In the genomic region with DNA sequence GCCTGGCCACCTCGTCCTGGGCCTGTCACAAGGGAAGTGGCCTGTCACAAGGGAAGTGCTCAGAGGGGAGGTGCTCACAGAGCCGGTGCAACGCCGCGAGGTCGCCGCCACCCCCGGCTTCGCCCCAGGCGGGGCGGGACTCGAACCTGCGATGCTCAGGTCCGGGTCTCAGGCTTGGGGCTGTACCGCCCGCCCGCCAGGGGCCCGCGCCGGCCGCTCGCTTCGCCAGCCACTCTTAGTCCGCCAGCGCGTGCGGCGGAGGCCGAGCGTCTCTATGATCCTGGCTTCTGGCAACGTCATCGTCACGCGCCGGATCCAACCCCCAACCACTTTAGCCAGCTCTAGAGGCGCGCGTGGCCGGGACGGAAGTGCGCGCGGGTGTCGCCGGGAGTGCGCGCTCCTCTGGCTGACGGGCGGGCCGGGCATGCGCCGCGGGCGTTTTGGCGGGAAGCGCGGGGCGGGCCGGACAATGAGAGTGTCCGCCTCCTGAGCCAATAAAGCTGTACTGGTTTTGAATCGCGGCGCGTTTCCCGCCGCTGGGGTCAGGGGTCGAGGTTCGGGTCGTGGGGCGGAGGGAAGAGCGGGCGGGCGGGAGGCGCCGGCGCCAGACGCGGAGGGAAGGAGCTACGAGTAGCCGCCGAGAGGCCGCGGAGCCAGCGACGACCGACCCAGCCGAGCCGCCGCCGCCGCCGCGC, we compare ENCODE assay signal across 1 cellular context.
A peak's percentile ranks its signal among the peaks of the same experiment; 100 is the strongest.
TF ChIP-seq lines count a peak whose summit lies in the region.

A gene with protein sequence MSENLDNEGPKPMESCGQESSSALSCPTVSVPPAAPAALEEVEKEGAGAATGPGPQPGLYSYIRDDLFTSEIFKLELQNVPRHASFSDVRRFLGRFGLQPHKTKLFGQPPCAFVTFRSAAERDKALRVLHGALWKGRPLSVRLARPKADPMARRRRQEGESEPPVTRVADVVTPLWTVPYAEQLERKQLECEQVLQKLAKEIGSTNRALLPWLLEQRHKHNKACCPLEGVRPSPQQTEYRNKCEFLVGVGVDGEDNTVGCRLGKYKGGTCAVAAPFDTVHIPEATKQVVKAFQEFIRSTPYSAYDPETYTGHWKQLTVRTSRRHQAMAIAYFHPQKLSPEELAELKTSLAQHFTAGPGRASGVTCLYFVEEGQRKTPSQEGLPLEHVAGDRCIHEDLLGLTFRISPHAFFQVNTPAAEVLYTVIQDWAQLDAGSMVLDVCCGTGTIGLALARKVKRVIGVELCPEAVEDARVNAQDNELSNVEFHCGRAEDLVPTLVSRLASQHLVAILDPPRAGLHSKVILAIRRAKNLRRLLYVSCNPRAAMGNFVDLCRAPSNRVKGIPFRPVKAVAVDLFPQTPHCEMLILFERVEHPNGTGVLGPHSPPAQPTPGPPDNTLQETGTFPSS (minus strand): TSS at position 276 of the 695 bp plus-strand sequence. CDS start 320 bp downstream, outside the sequence.

TF ChIP-seq in GM12878, 131 proteins besides CTCF, POLR2A, EP300 and RAD21 (continued from another document and continues in another):
- TF ChIP-seq, protein P1, sequence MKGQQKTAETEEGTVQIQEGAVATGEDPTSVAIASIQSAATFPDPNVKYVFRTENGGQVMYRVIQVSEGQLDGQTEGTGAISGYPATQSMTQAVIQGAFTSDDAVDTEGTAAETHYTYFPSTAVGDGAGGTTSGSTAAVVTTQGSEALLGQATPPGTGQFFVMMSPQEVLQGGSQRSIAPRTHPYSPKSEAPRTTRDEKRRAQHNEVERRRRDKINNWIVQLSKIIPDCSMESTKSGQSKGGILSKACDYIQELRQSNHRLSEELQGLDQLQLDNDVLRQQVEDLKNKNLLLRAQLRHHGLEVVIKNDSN (IDR thresholded peaks at IDR 0.05; ENCODE audit: borderline replicate concordance, extremely low read length, insufficient read depth, low read depth, low read length), result peak; percentile 38
- no peak for TF ChIP-seq PAX5 (IDR thresholded peaks at IDR 0.05; ENCODE audit: borderline replicate concordance, low read depth, low read length)
- peak; percentile 71; the same call in 1 of the 2 replicates for TF ChIP-seq ZNF217 (IDR thresholded peaks at IDR 0.05)
- TF ChIP-seq IKZF1 (conservative IDR thresholded peaks at IDR 0.05), result peak; percentile 95
- TF ChIP-seq ZZZ3 (IDR thresholded peaks at IDR 0.05; ENCODE audit: control insufficient read depth, insufficient read length, low read depth), result no peak
- no peak for TF ChIP-seq HDAC2 (IDR thresholded peaks at IDR 0.05)
- TF ChIP-seq STAT3 (IDR thresholded peaks at IDR 0.05; ENCODE audit: low read depth, low read length), result no peak
- TF ChIP-seq ESRRA (IDR thresholded peaks at IDR 0.05; ENCODE audit: low read length), result no peak; the same call in none of the 2 replicates
- TF ChIP-seq RELA (IDR thresholded peaks at IDR 0.05; ENCODE audit: borderline replicate concordance, partially characterized antibody), result no peak
- no peak for TF ChIP-seq ZBTB33 (IDR thresholded peaks at IDR 0.05)
- TF ChIP-seq NFYA (IDR thresholded peaks at IDR 0.05; ENCODE audit: borderline replicate concordance, low read depth, low read length), result no peak
- peak; percentile 42; the same call in 1 of the 2 replicates for TF ChIP-seq SMARCA5 (IDR thresholded peaks at IDR 0.05)
- no peak for TF ChIP-seq ETV6 (conservative IDR thresholded peaks at IDR 0.05 in 1 of 2, IDR thresholded peaks at IDR 0.05 in 1 of 2; ENCODE audit: borderline replicate concordance in 1 of 2, low read depth in 1 of 2)
- peak; percentile 67 to 90; a peak in 3 of 4 replicates for TF ChIP-seq BHLHE40 (IDR thresholded peaks at IDR 0.05; ENCODE audit: borderline replicate concordance in 1 of 2, low read depth in 2 of 2, low read length in 1 of 2)
- TF ChIP-seq, protein P2, sequence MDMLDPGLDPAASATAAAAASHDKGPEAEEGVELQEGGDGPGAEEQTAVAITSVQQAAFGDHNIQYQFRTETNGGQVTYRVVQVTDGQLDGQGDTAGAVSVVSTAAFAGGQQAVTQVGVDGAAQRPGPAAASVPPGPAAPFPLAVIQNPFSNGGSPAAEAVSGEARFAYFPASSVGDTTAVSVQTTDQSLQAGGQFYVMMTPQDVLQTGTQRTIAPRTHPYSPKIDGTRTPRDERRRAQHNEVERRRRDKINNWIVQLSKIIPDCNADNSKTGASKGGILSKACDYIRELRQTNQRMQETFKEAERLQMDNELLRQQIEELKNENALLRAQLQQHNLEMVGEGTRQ (IDR thresholded peaks at IDR 0.05; ENCODE audit: borderline replicate concordance, low read depth, low read length), result no peak
- no peak for TF ChIP-seq KDM1A (IDR thresholded peaks at IDR 0.05; ENCODE audit: borderline replicate concordance)
- TF ChIP-seq DPF2 (IDR thresholded peaks at IDR 0.05), result peak; percentile 75
- TF ChIP-seq FOXM1 (IDR thresholded peaks at IDR 0.05; ENCODE audit: low read depth, low read length), result no peak
- peak; percentile 36; the same call in 1 of the 2 replicates for TF ChIP-seq POLR2AphosphoS5 (IDR thresholded peaks at IDR 0.05; ENCODE audit: low read length)
- peak in 1 of 2 experiments; percentile 58; a peak in 2 of 3 replicates for TF ChIP-seq EGR1 (IDR thresholded peaks at IDR 0.05; ENCODE audit: borderline replicate concordance in 1 of 2, low read depth in 2 of 2, low read length in 2 of 2)
- peak; percentile 92 for TF ChIP-seq CBX5 (IDR thresholded peaks at IDR 0.05; ENCODE audit: low read depth)
- TF ChIP-seq RB1 (IDR thresholded peaks at IDR 0.05; ENCODE audit: borderline replicate concordance), result peak; percentile 100
- TF ChIP-seq FOXK2 (IDR thresholded peaks at IDR 0.05), result peak; percentile 44; the same call in 1 of the 2 replicates
- no peak for TF ChIP-seq IRF4 (IDR thresholded peaks at IDR 0.05; ENCODE audit: low read depth, low read length)
- no peak for TF ChIP-seq MTA3 (IDR thresholded peaks at IDR 0.05; ENCODE audit: borderline replicate concordance, low read length)
- no peak for TF ChIP-seq SREBF2 (IDR thresholded peaks at IDR 0.05; ENCODE audit: low read length)
- peak; percentile 99 for TF ChIP-seq ZBTB40 (IDR thresholded peaks at IDR 0.05; ENCODE audit: borderline replicate concordance)
- TF ChIP-seq RUNX3 (IDR thresholded peaks at IDR 0.05; ENCODE audit: low read length), result peak; percentile 76
- peak; percentile 59; the same call in 1 of the 2 replicates for TF ChIP-seq PML (IDR thresholded peaks at IDR 0.05; ENCODE audit: low read length)
- no peak for TF ChIP-seq IKZF2 (IDR thresholded peaks at IDR 0.05)
- TF ChIP-seq ASH2L (IDR thresholded peaks at IDR 0.05; ENCODE audit: borderline replicate concordance, low read depth), result 0 out of 2 replicates have a peak, but pooled peaks have one; percentile 67
- TF ChIP-seq NFXL1 (IDR thresholded peaks at IDR 0.05; ENCODE audit: borderline replicate concordance), result no peak
- TF ChIP-seq CREB1 (IDR thresholded peaks at IDR 0.05; ENCODE audit: low read depth), result peak; percentile 99
- no peak for TF ChIP-seq SUZ12 (IDR thresholded peaks at IDR 0.05; ENCODE audit: unreplicated experiment)
- peak; percentile 60; the same call in 1 of the 2 replicates for TF ChIP-seq ATF3 (IDR thresholded peaks at IDR 0.05; ENCODE audit: borderline replicate concordance, extremely low read depth, low read depth, low read length)
- TF ChIP-seq CHD2 (IDR thresholded peaks at IDR 0.05; ENCODE audit: borderline replicate concordance, low read depth, low read length), result peak; percentile 76; the same call in 1 of the 2 replicates
- TF ChIP-seq TARDBP (IDR thresholded peaks at IDR 0.05; ENCODE audit: borderline replicate concordance), result peak; percentile 99
- peak; percentile 87 for TF ChIP-seq GABPA (IDR thresholded peaks at IDR 0.05; ENCODE audit: low read depth)
- TF ChIP-seq BACH1 (IDR thresholded peaks at IDR 0.05; ENCODE audit: borderline replicate concordance), result peak; percentile 10; the same call in 1 of the 2 replicates
- TF ChIP-seq BCLAF1 (IDR thresholded peaks at IDR 0.05), result no peak
- TF ChIP-seq, protein P3, sequence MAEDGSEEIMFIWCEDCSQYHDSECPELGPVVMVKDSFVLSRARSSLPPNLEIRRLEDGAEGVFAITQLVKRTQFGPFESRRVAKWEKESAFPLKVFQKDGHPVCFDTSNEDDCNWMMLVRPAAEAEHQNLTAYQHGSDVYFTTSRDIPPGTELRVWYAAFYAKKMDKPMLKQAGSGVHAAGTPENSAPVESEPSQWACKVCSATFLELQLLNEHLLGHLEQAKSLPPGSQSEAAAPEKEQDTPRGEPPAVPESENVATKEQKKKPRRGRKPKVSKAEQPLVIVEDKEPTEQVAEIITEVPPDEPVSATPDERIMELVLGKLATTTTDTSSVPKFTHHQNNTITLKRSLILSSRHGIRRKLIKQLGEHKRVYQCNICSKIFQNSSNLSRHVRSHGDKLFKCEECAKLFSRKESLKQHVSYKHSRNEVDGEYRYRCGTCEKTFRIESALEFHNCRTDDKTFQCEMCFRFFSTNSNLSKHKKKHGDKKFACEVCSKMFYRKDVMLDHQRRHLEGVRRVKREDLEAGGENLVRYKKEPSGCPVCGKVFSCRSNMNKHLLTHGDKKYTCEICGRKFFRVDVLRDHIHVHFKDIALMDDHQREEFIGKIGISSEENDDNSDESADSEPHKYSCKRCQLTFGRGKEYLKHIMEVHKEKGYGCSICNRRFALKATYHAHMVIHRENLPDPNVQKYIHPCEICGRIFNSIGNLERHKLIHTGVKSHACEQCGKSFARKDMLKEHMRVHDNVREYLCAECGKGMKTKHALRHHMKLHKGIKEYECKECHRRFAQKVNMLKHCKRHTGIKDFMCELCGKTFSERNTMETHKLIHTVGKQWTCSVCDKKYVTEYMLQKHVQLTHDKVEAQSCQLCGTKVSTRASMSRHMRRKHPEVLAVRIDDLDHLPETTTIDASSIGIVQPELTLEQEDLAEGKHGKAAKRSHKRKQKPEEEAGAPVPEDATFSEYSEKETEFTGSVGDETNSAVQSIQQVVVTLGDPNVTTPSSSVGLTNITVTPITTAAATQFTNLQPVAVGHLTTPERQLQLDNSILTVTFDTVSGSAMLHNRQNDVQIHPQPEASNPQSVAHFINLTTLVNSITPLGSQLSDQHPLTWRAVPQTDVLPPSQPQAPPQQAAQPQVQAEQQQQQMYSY (CRISPR knock-in tag; IDR thresholded peaks at IDR 0.05), result no peak
- TF ChIP-seq SRF (IDR thresholded peaks at IDR 0.05; ENCODE audit: low read depth in 2 of 2, low read length in 2 of 2), result peak; percentile 24 to 50; a peak in 2 of 4 replicates
